Comparison of ENCODE assay signal across 8 cellular contexts in the genomic region with DNA sequence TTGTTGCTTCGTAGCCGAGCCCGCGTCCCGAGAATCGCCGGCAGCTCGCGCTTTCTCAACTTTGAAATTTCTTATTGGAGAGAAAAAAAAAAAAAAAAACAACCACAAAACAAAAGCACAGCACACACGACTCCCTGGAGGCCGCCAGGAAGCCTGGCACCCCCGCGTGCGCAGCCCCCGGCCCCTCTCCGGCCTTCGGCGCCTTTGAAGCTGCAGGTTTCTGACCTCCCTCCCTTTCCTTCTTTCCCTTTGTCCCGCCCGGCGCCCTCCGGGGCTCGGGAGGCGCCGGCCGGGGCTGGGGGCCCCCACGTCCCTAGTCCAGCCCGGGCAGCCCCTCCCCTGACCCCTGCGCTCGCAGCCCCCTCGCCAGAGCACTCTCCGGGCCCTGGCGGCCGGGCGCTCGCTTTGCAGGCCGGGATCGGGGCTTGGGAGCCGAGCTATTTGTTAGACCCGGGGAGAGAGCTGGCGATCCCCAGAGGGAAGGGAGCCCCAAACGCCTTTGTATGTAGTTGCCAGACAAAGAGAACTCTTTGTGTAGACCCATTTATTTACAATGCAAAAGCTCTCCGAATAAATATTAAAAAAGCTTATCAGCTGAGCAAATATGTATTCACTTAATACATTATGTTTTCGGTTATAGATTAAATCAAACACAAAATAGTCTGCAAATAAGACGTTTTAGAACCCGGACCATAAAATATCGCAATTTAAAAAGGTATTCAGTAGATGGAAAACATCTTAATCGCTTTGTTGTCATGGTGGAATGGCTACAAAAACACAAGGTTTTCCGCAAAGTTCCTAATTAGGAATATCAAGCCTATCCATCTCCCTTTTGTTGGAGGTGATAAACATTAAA. TPM values are rescaled to one million over a fixed set of nuclear protein-coding genes. Genes with fewer than 3 reads are reported as not detected.
DNase-seq lines count a peak whose midpoint lies in the region; ATAC-seq and TF ChIP-seq lines count a peak whose summit lies in the region.

No MANE protein-coding gene starts in this region.

- POLR2A ChIA-PET in AG04450 (lab: Yijun Ruan, JAX): interaction anchor here (0.6 to 3.2 kb wide), 10 partner anchors 10 to 169 kb away, joined by 3 to 24 read pairs (median 4); a partner anchor contains a TSS

- DNase-seq in AG04450 (ENCODE audit: low read depth, low spot score) (no peak), mesothelial cell of epicardium (ENCODE audit: low spot score in 2 of 2, unreplicated experiment in 2 of 2) (no peak), NK-92 (lab: John Stamatoyannopoulos, UW; ENCODE audit: unreplicated experiment) (no peak), NCI-H187 (lab: John Stamatoyannopoulos, UW) (no peak)

- H3K4me1 ChIP-seq in duodenal mucosa (ENCODE audit: control insufficient read depth in 1 of 2, insufficient read depth in 2 of 2, low read length in 2 of 2): peaks cover 20 to 24% of the 10 kb centered on the region in 2 donors

- peak overlapping the region; percentile 96 for H3K27ac Mint-ChIP-seq in mesothelial cell of epicardium

- H3K4me3 ChIP-seq in AG04450 (ENCODE audit: low read depth, low read length) (peak overlapping the region; percentile 67), duodenal mucosa (ENCODE audit: low read depth in 1 of 2, low read length in 2 of 2) (peak overlapping the region; percentile 74 to 84)

- H3K9me3 ChIP-seq in AG04450 (ENCODE audit: control insufficient read depth, insufficient read depth, low read length) (no peaks in the 10 kb centered on the region; the same call in 1 of the 2 replicates), duodenal mucosa (ENCODE audit: control insufficient read depth in 1 of 2, low read length in 2 of 2) (no peaks in the 10 kb centered on the region)

- no peaks in the 10 kb centered on the region for H3K36me3 ChIP-seq in duodenal mucosa (ENCODE audit: control insufficient read depth in 1 of 2, insufficient read depth in 2 of 2, low read length in 2 of 2)

- no peak for ATAC-seq in GM19023 (IDR thresholded peaks at IDR 0.05; ENCODE audit: unreplicated experiment)

- peaks cover 54% of the 10 kb centered on the region for H3K4me1 Mint-ChIP-seq in mesothelial cell of epicardium

- CTCF ChIA-PET in AG04450 (lab: Charles Lee): interaction anchor here (0.7 to 1.2 kb wide), 4 partner anchors 84 to 142 kb away, joined by 3 to 6 read pairs (median 4); no protein-coding TSS in a partner anchor

- no peaks in the 10 kb centered on the region for H3K27me3 Mint-ChIP-seq in mesothelial cell of epicardium (ENCODE audit: low read depth)

- TF ChIP-seq CTCF in AG04450 (IDR thresholded peaks at IDR 0.05; ENCODE audit: low read depth, low read length): peak; percentile 30
- TF ChIP-seq CTCF in GM12874 (IDR thresholded peaks at IDR 0.05; ENCODE audit: insufficient read depth, low read depth, low read length): peak; percentile 12; the same call in 1 of the 2 replicates
- peak; percentile 35 for TF ChIP-seq CTCF in mesothelial cell of epicardium (IDR thresholded peaks at IDR 0.05; ENCODE audit: unreplicated experiment)

- H3K27ac ChIP-seq in AG04450 (ENCODE audit: low read depth, low read length) (peak overlapping the region; percentile 91), duodenal mucosa (ENCODE audit: low read depth, low read length) (peak overlapping the region; percentile 84)

- H3K36me3 Mint-ChIP-seq in mesothelial cell of epicardium: no peaks in the 10 kb centered on the region

- H3K4me3 Mint-ChIP-seq in mesothelial cell of epicardium: peak overlapping the region; percentile 82

- peak overlapping the region; percentile 87 to 91 for H3K9ac ChIP-seq in duodenal mucosa (ENCODE audit: low read depth in 1 of 2, low read length in 2 of 2)

- H3K9me3 Mint-ChIP-seq in mesothelial cell of epicardium: no peaks in the 10 kb centered on the region

- H3K27me3 ChIP-seq in AG04450 (ENCODE audit: control insufficient read depth, insufficient read depth, low read length): no peaks in the 10 kb centered on the region
- no peaks in the 10 kb centered on the region for H3K27me3 ChIP-seq in duodenal mucosa (ENCODE audit: control insufficient read depth in 1 of 2, insufficient read depth in 2 of 2, low read length in 2 of 2)

TF ChIP-seq in PFSK-1, 5 proteins besides CTCF, POLR2A, EP300 and RAD21:
- TF ChIP-seq, protein P1, sequence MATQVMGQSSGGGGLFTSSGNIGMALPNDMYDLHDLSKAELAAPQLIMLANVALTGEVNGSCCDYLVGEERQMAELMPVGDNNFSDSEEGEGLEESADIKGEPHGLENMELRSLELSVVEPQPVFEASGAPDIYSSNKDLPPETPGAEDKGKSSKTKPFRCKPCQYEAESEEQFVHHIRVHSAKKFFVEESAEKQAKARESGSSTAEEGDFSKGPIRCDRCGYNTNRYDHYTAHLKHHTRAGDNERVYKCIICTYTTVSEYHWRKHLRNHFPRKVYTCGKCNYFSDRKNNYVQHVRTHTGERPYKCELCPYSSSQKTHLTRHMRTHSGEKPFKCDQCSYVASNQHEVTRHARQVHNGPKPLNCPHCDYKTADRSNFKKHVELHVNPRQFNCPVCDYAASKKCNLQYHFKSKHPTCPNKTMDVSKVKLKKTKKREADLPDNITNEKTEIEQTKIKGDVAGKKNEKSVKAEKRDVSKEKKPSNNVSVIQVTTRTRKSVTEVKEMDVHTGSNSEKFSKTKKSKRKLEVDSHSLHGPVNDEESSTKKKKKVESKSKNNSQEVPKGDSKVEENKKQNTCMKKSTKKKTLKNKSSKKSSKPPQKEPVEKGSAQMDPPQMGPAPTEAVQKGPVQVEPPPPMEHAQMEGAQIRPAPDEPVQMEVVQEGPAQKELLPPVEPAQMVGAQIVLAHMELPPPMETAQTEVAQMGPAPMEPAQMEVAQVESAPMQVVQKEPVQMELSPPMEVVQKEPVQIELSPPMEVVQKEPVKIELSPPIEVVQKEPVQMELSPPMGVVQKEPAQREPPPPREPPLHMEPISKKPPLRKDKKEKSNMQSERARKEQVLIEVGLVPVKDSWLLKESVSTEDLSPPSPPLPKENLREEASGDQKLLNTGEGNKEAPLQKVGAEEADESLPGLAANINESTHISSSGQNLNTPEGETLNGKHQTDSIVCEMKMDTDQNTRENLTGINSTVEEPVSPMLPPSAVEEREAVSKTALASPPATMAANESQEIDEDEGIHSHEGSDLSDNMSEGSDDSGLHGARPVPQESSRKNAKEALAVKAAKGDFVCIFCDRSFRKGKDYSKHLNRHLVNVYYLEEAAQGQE (IDR thresholded peaks at IDR 0.05; ENCODE audit: insufficient read depth in 1 of 2, low read depth in 2 of 2, low read length in 2 of 2): no peak
- TF ChIP-seq SIN3A (IDR thresholded peaks at IDR 0.05; ENCODE audit: borderline replicate concordance, insufficient read depth, low read length): peak; percentile 29; the same call in 1 of the 2 replicates

RNA-seq across cellular contexts. Expression of a gene that starts 2.3 kb away (rescaled TPM):
- polyA plus RNA-seq in AG04450 (2011; rRNA removed): 1.3 and 2.5 TPM in 2 replicates
- polyA minus RNA-seq in AG04450 (2011; rRNA and poly(A)+ RNA removed): 3.3 and 6.3 TPM in 2 replicates
- 44.2 TPM for polyA plus RNA-seq in PFSK-1 (2012; ENCODE audit: insufficient read length, low read depth)
- total RNA-seq in mesothelial cell of epicardium: 34.9 to 36.4 TPM (median 35.1 TPM) in 3 replicates
